ENCODE assay signal across 8 cellular contexts in genomic region chr16:10877472-10877946, GRCh38.
A peak's percentile ranks its signal among the peaks of the same experiment; 100 is the strongest.
DNase-seq lines count a peak whose midpoint lies in the region; ATAC-seq and FAIRE-seq lines count a peak whose summit lies in the region.

No MANE protein-coding gene starts in this region.

- no peak for FAIRE-seq in RCC 7860 (lab: Jason Lieb, UNC)

- H3K4me3 Mint-ChIP-seq in stimulated activated naive CD8-positive, alpha-beta T cell treated with anti-CD3 and anti-CD28 coated beads, Interleukin-15, Interleukin-2, amounts not matched to agents 100 ng/mL and 50 ng/mL, for 24 hours = peak overlapping the region; percentile 84

- no peak for DNase-seq in stimulated activated naive CD8-positive, alpha-beta T cell treated with anti-CD3 and anti-CD28 coated beads, Interleukin-15, Interleukin-2, amounts not matched to agents 100 U/mL and 50 U/mL, for 24 hours
- DNase-seq in OCI-M1 (lab: John Stamatoyannopoulos, UW) = peak; percentile 55
- DNase-seq in iPS-NIHi11 (ENCODE audit: low spot score) = peak; percentile 39
- no peak for DNase-seq in islet precursor cell
- DNase-seq in RCC 7860 (ENCODE audit: low spot score) = no peak

- H3K27me3 Mint-ChIP-seq in stimulated activated naive CD8-positive, alpha-beta T cell treated with anti-CD3 and anti-CD28 coated beads, Interleukin-15, Interleukin-2, amounts not matched to agents 100 ng/mL and 50 ng/mL, for 24 hours = peaks cover 79% of the 10 kb centered on the region

- H3K4me1 Mint-ChIP-seq in stimulated activated naive CD8-positive, alpha-beta T cell treated with anti-CD3 and anti-CD28 coated beads, Interleukin-15, Interleukin-2, amounts not matched to agents 100 ng/mL and 50 ng/mL, for 24 hours (ENCODE audit: low read depth) = peaks cover 76% of the 10 kb centered on the region

- H3K9me3 Mint-ChIP-seq in stimulated activated naive CD8-positive, alpha-beta T cell treated with anti-CD3 and anti-CD28 coated beads, Interleukin-15, Interleukin-2, amounts not matched to agents 100 ng/mL and 50 ng/mL, for 24 hours = no peaks in the 10 kb centered on the region

- peak overlapping the region; percentile 76 for H3K27ac Mint-ChIP-seq in stimulated activated naive CD8-positive, alpha-beta T cell treated with anti-CD3 and anti-CD28 coated beads, Interleukin-15, Interleukin-2, amounts not matched to agents 100 ng/mL and 50 ng/mL, for 24 hours

- no peaks in the 10 kb centered on the region for H3K36me3 Mint-ChIP-seq in stimulated activated naive CD8-positive, alpha-beta T cell treated with anti-CD3 and anti-CD28 coated beads, Interleukin-15, Interleukin-2, amounts not matched to agents 100 ng/mL and 50 ng/mL, for 24 hours (ENCODE audit: low read depth)

- no peak for ATAC-seq in stimulated activated naive CD8-positive, alpha-beta T cell treated with anti-CD3 and anti-CD28 coated beads, Interleukin-15, Interleukin-2, amounts not matched to agents 100 U/mL and 50 U/mL, for 24 hours
- ATAC-seq in GM19328 (IDR thresholded peaks at IDR 0.05; ENCODE audit: unreplicated experiment) = no peak
- ATAC-seq in HG03469 (IDR thresholded peaks at IDR 0.05; ENCODE audit: unreplicated experiment) = no peak

Comparison
In these comparisons a context has a peak if more than half of its experiments do, and no peak if none do; other contexts are left out.
1. DNase-seq: peak in OCI-M1 (single experiment) and iPS-NIHi11 (single experiment); none in stimulated activated naive CD8-positive, alpha-beta T cell treated with anti-CD3 and anti-CD28 coated beads, Interleukin-15, Interleukin-2, amounts not matched to agents 100 U/mL and 50 U/mL, for 24 hours (single experiment), islet precursor cell (single experiment) and RCC 7860 (single experiment).